In genomic region chr13:48400820-48401219, GRCh38 we compare ENCODE assay signal across 8 cellular contexts. TPM values are rescaled to one million over a fixed set of nuclear protein-coding genes. Genes with fewer than 3 reads are reported as not detected.
DNase-seq lines count a peak whose midpoint lies in the region; ATAC-seq and TF ChIP-seq lines count a peak whose summit lies in the region.

No MANE protein-coding gene starts in this region.

- no peak overlapping the region for H2AK5ac ChIP-seq in mesenchymal stem cell (ENCODE audit: low read length, severe bottlenecking)

- H3K79me1 ChIP-seq in mesenchymal stem cell (replicated peaks; ENCODE audit: low read length, poor library complexity, severe bottlenecking), result peaks cover 8% of the 10 kb centered on the region

- no peaks in the 10 kb centered on the region for H3K9me3 ChIP-seq in Karpas-422 (ENCODE audit: low read length)
- H3K9me3 ChIP-seq in mesenchymal stem cell (ENCODE audit: control insufficient read depth, low read length), result peaks cover 3% of the 10 kb centered on the region

- peak overlapping the region; percentile 94 for H3K27ac Mint-ChIP-seq in MCF 10A (ENCODE audit: low read depth, unreplicated experiment)

- H3K4me1 Mint-ChIP-seq in MCF 10A (ENCODE audit: insufficient read depth, unreplicated experiment), result peaks cover 42% of the 10 kb centered on the region

- no peak overlapping the region for H2BK120ac ChIP-seq in mesenchymal stem cell (ENCODE audit: low read depth, low read length)

- no peak overlapping the region for H4K91ac ChIP-seq in mesenchymal stem cell (ENCODE audit: low read length)

- POLR2A ChIA-PET in MCF 10A (lab: Yijun Ruan, JAX), result interaction anchor here (0.6 to 3.9 kb wide), 22 partner anchors 12 to 1396 kb away, joined by 3 to 42 read pairs (median 3); partner anchors contain the start of genes ITM2B, LPAR6 and RCBTB2

- H3K27ac ChIP-seq in Karpas-422 (ENCODE audit: low read length), result peak overlapping the region; percentile 65
- no peak overlapping the region for H3K27ac ChIP-seq in mesenchymal stem cell (ENCODE audit: low read length, poor library complexity, severe bottlenecking)

- peaks cover 16% of the 10 kb centered on the region for H3K36me3 Mint-ChIP-seq in MCF 10A (ENCODE audit: insufficient read depth, unreplicated experiment)

- intact Hi-C loops in MCF 10A (cut with micrococcal nuclease), result loop anchor here (1.0 to 2.0 kb wide), 2 partner anchors 66 to 179 kb away; no protein-coding TSS in a partner anchor

- BruUV-seq in MCF 10A (replicated peaks; lab: Mats Ljungman, UMichigan), result no TSS peak

- H3K4me2 ChIP-seq in Karpas-422 (ENCODE audit: low read depth, low read length, poor library complexity, severe bottlenecking), result peak overlapping the region; percentile 54
- H3K4me2 ChIP-seq in mesenchymal stem cell (ENCODE audit: low read length, poor library complexity, severe bottlenecking), result no peak overlapping the region

- H3K4ac ChIP-seq in mesenchymal stem cell (ENCODE audit: low read depth in 1 of 2, low read length in 2 of 2), result no peak overlapping the region

- H4K20me1 ChIP-seq in Karpas-422 (ENCODE audit: insufficient read depth, low read depth, low read length), result no peaks in the 10 kb centered on the region

- DNase-seq in Karpas-422 (no peak), MCF 10A (ENCODE audit: unreplicated experiment) (peak; percentile 90), mesenchymal stem cell (peak; percentile 59), DMS79 (lab: John Stamatoyannopoulos, UW) (no peak), GM19238 (ENCODE audit: insufficient read length, low spot score) (no peak)
- DNase-seq in activated effector memory CD4-positive, alpha-beta T cell treated with Interleukin-2 at 50 U/mL for 16 hours, result no peak

- CTCF ChIA-PET in MCF 10A (lab: Yijun Ruan, JAX), result interaction anchor here (1.1 to 1.3 kb wide), 2 partner anchors 12 to 181 kb away, joined by 4 read pairs; partner anchors contain the start of gene LPAR6

- H3K18ac ChIP-seq in mesenchymal stem cell (ENCODE audit: low read depth in 1 of 2, low read length in 2 of 2), result no peak overlapping the region

- H3K36me3 ChIP-seq in Karpas-422 (ENCODE audit: insufficient read depth, low read length) (no peaks in the 10 kb centered on the region), mesenchymal stem cell (ENCODE audit: control insufficient read depth in 1 of 2, insufficient read depth in 2 of 2, low read depth in 1 of 2, low read length in 2 of 2) (peaks cover 0 to 5% of the 10 kb centered on the region in 2 experiments)

- 60% methylated on average over 1 of the region's 1 CpG for WGBS in mesenchymal stem cell

- H3K27me3 ChIP-seq in Karpas-422 (ENCODE audit: low read length), result no peaks in the 10 kb centered on the region
- H3K27me3 ChIP-seq in mesenchymal stem cell (ENCODE audit: control insufficient read depth in 1 of 2, insufficient read depth in 1 of 2, low read length in 2 of 2), result no peaks in the 10 kb centered on the region

- no peaks in the 10 kb centered on the region for H3K27me3 Mint-ChIP-seq in MCF 10A (ENCODE audit: insufficient read depth, unreplicated experiment)

- peak; percentile 8 for TF ChIP-seq CTCF in MCF 10A (IDR thresholded peaks at IDR 0.05; ENCODE audit: unreplicated experiment)

- no peak overlapping the region for H4K8ac ChIP-seq in mesenchymal stem cell (ENCODE audit: low read length)

- no peak overlapping the region for H2BK5ac ChIP-seq in mesenchymal stem cell (ENCODE audit: low read depth, low read length, poor library complexity, severe bottlenecking)

- no peak overlapping the region for H3K14ac ChIP-seq in mesenchymal stem cell (ENCODE audit: low read length in 2 of 2)

- H3K79me2 ChIP-seq in Karpas-422 (ENCODE audit: low read length), result peaks cover 43% of the 10 kb centered on the region

- ATAC-seq in GM18868 (IDR thresholded peaks at IDR 0.05; ENCODE audit: unreplicated experiment) (peak; percentile 63), GM21447 (IDR thresholded peaks at IDR 0.05; ENCODE audit: unreplicated experiment) (no peak)

- no peak overlapping the region for H3K9ac ChIP-seq in Karpas-422 (ENCODE audit: low read length)
- peak overlapping the region; percentile 60 for H3K9ac ChIP-seq in mesenchymal stem cell (ENCODE audit: low read length)

- H3K4me3 ChIP-seq in Karpas-422 (ENCODE audit: low read length), result no peak overlapping the region
- H3K4me3 ChIP-seq in mesenchymal stem cell (ENCODE audit: insufficient read depth in 1 of 2, low read depth in 1 of 2, low read length in 2 of 2), result no peak overlapping the region

- H3K9me2 ChIP-seq in Karpas-422 (replicated peaks; ENCODE audit: insufficient read depth, low read length), result no peaks in the 10 kb centered on the region

- H2AFZ ChIP-seq in Karpas-422 (ENCODE audit: low read length), result no peak overlapping the region
- H2AFZ ChIP-seq in mesenchymal stem cell (ENCODE audit: low read depth, low read length), result no peak overlapping the region

- no peaks in the 10 kb centered on the region for H3K9me3 Mint-ChIP-seq in MCF 10A (ENCODE audit: unreplicated experiment)

- peak overlapping the region; percentile 50 for H3K4me3 Mint-ChIP-seq in MCF 10A (ENCODE audit: unreplicated experiment)

- no peak overlapping the region for H2BK12ac ChIP-seq in mesenchymal stem cell (ENCODE audit: low read length in 2 of 2)

- H3K4me1 ChIP-seq in Karpas-422 (ENCODE audit: low read length), result peaks cover 56% of the 10 kb centered on the region
- no peaks in the 10 kb centered on the region for H3K4me1 ChIP-seq in mesenchymal stem cell (ENCODE audit: control insufficient read depth, insufficient read depth, low read depth, low read length)

- no peak overlapping the region for H2BK15ac ChIP-seq in mesenchymal stem cell (ENCODE audit: low read depth, poor library complexity, severe bottlenecking)

- H3K23ac ChIP-seq in mesenchymal stem cell (ENCODE audit: low read length in 2 of 2), result no peak overlapping the region

RNA-seq across cellular contexts. Expression of gene LPAR6, which starts 12.1 kb away (rescaled TPM):
- total RNA-seq in Karpas-422 (2014; rRNA removed; shearing (Covaris generic); ENCODE audit: low replicate concordance), result not detected in 2 replicates
- total RNA-seq in MCF 10A (2022), result 2.2 and 3.1 TPM in 2 replicates
- polyA plus RNA-seq in mesenchymal stem cell (2013, experiment 1 of 2), result 7.6 TPM
- polyA plus RNA-seq in mesenchymal stem cell (2013, experiment 2 of 2), result 7.1 TPM

Comparison
In these comparisons a context has a peak if more than half of its experiments do, and no peak if none do; other contexts are left out.
1. DNase-seq: peak in MCF 10A (single experiment) and mesenchymal stem cell (single experiment); none in Karpas-422 (single experiment), DMS79 (single experiment), GM19238 (single experiment) and activated effector memory CD4-positive, alpha-beta T cell treated with Interleukin-2 at 50 U/mL for 16 hours (single experiment).